In the genomic region with DNA sequence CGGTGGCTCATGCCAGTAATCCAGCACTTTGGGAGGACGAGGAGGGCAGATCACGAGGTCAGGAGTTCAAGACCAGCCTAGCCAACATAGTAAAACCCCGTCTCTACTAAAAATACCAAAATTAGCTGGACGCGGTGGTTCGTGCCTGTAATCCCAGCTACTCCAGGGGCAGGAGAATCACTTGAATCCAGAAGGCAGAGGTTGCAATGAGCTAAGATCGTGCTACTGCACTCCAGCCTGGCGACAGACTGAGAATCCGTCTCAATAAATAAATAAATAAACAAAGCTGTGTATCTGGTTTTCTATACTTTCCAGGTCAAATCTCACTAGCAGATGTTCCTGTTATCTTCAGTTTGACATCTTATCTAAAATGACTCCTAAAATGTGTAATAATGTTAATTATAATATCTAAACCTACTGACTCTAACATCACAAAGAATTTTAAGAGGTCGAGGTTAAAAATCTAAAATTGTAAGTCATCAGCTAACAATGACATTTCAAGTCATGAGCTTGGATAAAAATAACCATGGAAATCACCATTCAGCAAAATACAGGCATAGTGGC, we compare ENCODE assay signal across 8 cellular contexts. TPM values are rescaled to one million over a fixed set of nuclear protein-coding genes. Genes with fewer than 3 reads are reported as not detected.
DNase-seq lines count a peak whose midpoint lies in the region; ATAC-seq, FAIRE-seq and TF ChIP-seq lines count a peak whose summit lies in the region.

No MANE protein-coding gene starts in this region.

- peak overlapping the region; percentile 84 for H3K4me2 ChIP-seq in skeletal muscle satellite cell (ENCODE audit: low read length)

- no peak for ATAC-seq in RWPE2 (ENCODE audit: low read depth)
- ATAC-seq in stimulated activated naive B cell treated with anti-CD40 and anti-IgM and Interleukin-4, amounts not matched to agents 10 μg/mL and 1 μg/mL and 100 μg/mL, for 72 hours (replicated peaks) = no peak

- no peak for FAIRE-seq in GM12892 (lab: Jason Lieb, UNC)

- peak overlapping the region; percentile 10 for H3K4me3 Mint-ChIP-seq in T-helper 1 cell treated with Interleukin-12 subunit alpha and Interleukin-12 subunit beta and Interleukin-4 antibody, amounts not matched to agents 30 μg/mL and 1 μg/mL, for 36 hours
- no peak overlapping the region for H3K4me3 Mint-ChIP-seq in stimulated activated naive B cell treated with anti-CD40 and anti-IgM and Interleukin-4, amounts not matched to agents 10 μg/mL and 1 μg/mL and 100 μg/mL, for 72 hours

- peak overlapping the region; percentile 95 for H3K9ac ChIP-seq in skeletal muscle satellite cell (ENCODE audit: low read depth, low read length)

- H3K4me1 ChIP-seq in RWPE2 (ENCODE audit: insufficient read depth, poor library complexity, severe bottlenecking) (peaks cover 6% of the 10 kb centered on the region), skeletal muscle satellite cell (ENCODE audit: control insufficient read depth, insufficient read depth, low read length) (peaks cover 20% of the 10 kb centered on the region)

- no peak for TF ChIP-seq POLR2A in GM12892 (IDR thresholded peaks at IDR 0.05; ENCODE audit: low read depth, low read length)

- H3K27me3 Mint-ChIP-seq in T-helper 1 cell treated with Interleukin-12 subunit alpha and Interleukin-12 subunit beta and Interleukin-4 antibody, amounts not matched to agents 30 μg/mL and 1 μg/mL, for 36 hours (ENCODE audit: low read depth) = no peaks in the 10 kb centered on the region
- no peaks in the 10 kb centered on the region for H3K27me3 Mint-ChIP-seq in stimulated activated naive B cell treated with anti-CD40 and anti-IgM and Interleukin-4, amounts not matched to agents 10 μg/mL and 1 μg/mL and 100 μg/mL, for 72 hours

- H3K36me3 Mint-ChIP-seq in T-helper 1 cell treated with Interleukin-12 subunit alpha and Interleukin-12 subunit beta and Interleukin-4 antibody, amounts not matched to agents 30 μg/mL and 1 μg/mL, for 36 hours (ENCODE audit: low read depth) = peaks cover 8% of the 10 kb centered on the region
- peaks cover 5 to 16% of the 10 kb centered on the region in 2 donors for H3K36me3 Mint-ChIP-seq in stimulated activated naive B cell treated with anti-CD40 and anti-IgM and Interleukin-4, amounts not matched to agents 10 μg/mL and 1 μg/mL and 100 μg/mL, for 72 hours

- H3K9me3 ChIP-seq in RWPE2 (ENCODE audit: severe bottlenecking) = no peaks in the 10 kb centered on the region
- no peaks in the 10 kb centered on the region for H3K9me3 ChIP-seq in skeletal muscle satellite cell (replicated peaks; ENCODE audit: low read length)

- no peaks in the 10 kb centered on the region for H3K9me3 Mint-ChIP-seq in T-helper 1 cell treated with Interleukin-12 subunit alpha and Interleukin-12 subunit beta and Interleukin-4 antibody, amounts not matched to agents 30 μg/mL and 1 μg/mL, for 36 hours
- no peaks in the 10 kb centered on the region for H3K9me3 Mint-ChIP-seq in stimulated activated naive B cell treated with anti-CD40 and anti-IgM and Interleukin-4, amounts not matched to agents 10 μg/mL and 1 μg/mL and 100 μg/mL, for 72 hours

- H3K4me3 ChIP-seq in RWPE2 (ENCODE audit: severe bottlenecking) = peak overlapping the region; percentile 54
- peak overlapping the region; percentile 94 for H3K4me3 ChIP-seq in fibroblast of villous mesenchyme (ENCODE audit: low read depth, low read length)
- peak overlapping the region; percentile 85 for H3K4me3 ChIP-seq in skeletal muscle satellite cell (ENCODE audit: low read length)

- H3K27me3 ChIP-seq in RWPE2 (ENCODE audit: insufficient read depth, poor library complexity, severe bottlenecking) = no peaks in the 10 kb centered on the region
- H3K27me3 ChIP-seq in skeletal muscle satellite cell (ENCODE audit: control insufficient read depth, insufficient read depth, low read length) = no peaks in the 10 kb centered on the region

- DNase-seq in T-helper 1 cell (no peak), RWPE2 (ENCODE audit: low spot score) (no peak), fibroblast of villous mesenchyme (ENCODE audit: low read depth) (no peak), GM12892 (ENCODE audit: insufficient read length) (no peak), NCI-H1048 (lab: John Stamatoyannopoulos, UW) (no peak)
- DNase-seq in stimulated activated naive B cell treated with anti-CD40 and anti-IgM and Interleukin-4, amounts not matched to agents 10 μg/mL and 1 μg/mL and 100 μg/mL, for 72 hours = no peak

- H3K4me1 Mint-ChIP-seq in T-helper 1 cell treated with Interleukin-12 subunit alpha and Interleukin-12 subunit beta and Interleukin-4 antibody, amounts not matched to agents 30 μg/mL and 1 μg/mL, for 36 hours (ENCODE audit: low read depth) = peaks cover 7% of the 10 kb centered on the region
- peaks cover 8 to 11% of the 10 kb centered on the region in 2 donors for H3K4me1 Mint-ChIP-seq in stimulated activated naive B cell treated with anti-CD40 and anti-IgM and Interleukin-4, amounts not matched to agents 10 μg/mL and 1 μg/mL and 100 μg/mL, for 72 hours

- peak overlapping the region; percentile 78 for H3K27ac ChIP-seq in RWPE2 (ENCODE audit: poor library complexity, severe bottlenecking)

- no peak overlapping the region for H3K27ac Mint-ChIP-seq in T-helper 1 cell treated with Interleukin-12 subunit alpha and Interleukin-12 subunit beta and Interleukin-4 antibody, amounts not matched to agents 30 μg/mL and 1 μg/mL, for 36 hours
- no peak overlapping the region for H3K27ac Mint-ChIP-seq in stimulated activated naive B cell treated with anti-CD40 and anti-IgM and Interleukin-4, amounts not matched to agents 10 μg/mL and 1 μg/mL and 100 μg/mL, for 72 hours

- TF ChIP-seq CTCF in RWPE2 (IDR thresholded peaks at IDR 0.05; ENCODE audit: poor library complexity, severe bottlenecking) (no peak), fibroblast of villous mesenchyme (IDR thresholded peaks at IDR 0.05; ENCODE audit: insufficient read depth, low read depth, low read length) (no peak)

- H3K36me3 ChIP-seq in RWPE2 (ENCODE audit: low read depth) (peaks cover 6% of the 10 kb centered on the region), skeletal muscle satellite cell (ENCODE audit: insufficient read depth, low read length) (no peaks in the 10 kb centered on the region)

RNA-seq across cellular contexts. Expression of a gene that starts 2.4 kb away (rescaled TPM):
- total RNA-seq in fibroblast of villous mesenchyme = 85.4 and 108 TPM in 2 replicates
- 66.2 and 82.1 TPM in 2 replicates for total RNA-seq in skeletal muscle satellite cell (2012; rRNA removed)
- 84.2 TPM for polyA plus RNA-seq in GM12892 (2012; ENCODE audit: missing spikeins)
